ENCODE assay signal across 21 cellular contexts in the genomic region with DNA sequence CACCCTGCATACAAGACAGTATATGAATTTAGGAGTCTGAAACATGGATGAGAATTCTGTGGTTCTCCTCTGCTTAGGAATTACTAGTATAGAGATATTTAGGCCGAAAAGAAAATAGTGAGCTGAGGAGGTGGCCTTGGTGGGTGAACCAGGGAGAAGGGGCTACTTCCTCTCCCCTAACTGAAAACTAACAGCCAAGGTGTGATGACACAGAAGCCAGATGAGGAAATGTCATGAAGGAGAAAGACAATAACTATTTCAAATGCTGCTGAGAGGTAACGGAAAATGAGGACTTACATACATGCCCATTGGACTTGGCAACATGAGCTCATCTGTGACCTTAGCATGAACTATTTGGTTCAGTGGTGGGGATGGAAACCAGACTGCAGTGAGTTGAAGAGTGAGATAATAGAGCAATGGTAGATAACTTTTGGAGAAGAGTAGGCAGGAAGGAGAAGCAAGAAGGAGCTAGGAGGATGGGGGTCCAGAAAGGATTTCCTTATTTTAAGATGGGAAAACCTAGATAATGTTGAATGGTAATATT.
A peak's percentile ranks its signal among the peaks of the same experiment; 100 is the strongest.
DNase-seq lines count a peak whose midpoint lies in the region; ATAC-seq and TF ChIP-seq lines count a peak whose summit lies in the region.
"Had no signal": no experiment of that assay in that cellular context is flagged by ENCODE, and none has a peak within 500 bp of the region (broad histone marks: within the 10 kb centered on the region; RNA-seq: fewer than 3 reads in every experiment).

No MANE protein-coding gene starts in this region.

- WGBS in endodermal cell (ENCODE audit: insufficient coverage in 1 of 2, insufficient read length in 1 of 2), 2 experiments: 94 to 100% methylated on average over 2 of the region's 2 CpGs

- CTCF ChIA-PET in activated CD8-positive, alpha-beta T cell treated with anti-CD3 and anti-CD28 coated beads for 36 hours (lab: Charles Lee): interaction anchor here (0.9 to 5.6 kb wide), 5 partner anchors 24 to 358 kb away, joined by 3 to 57 read pairs (median 5); no protein-coding TSS in a partner anchor
- CTCF ChIA-PET in activated CD8-positive, alpha-beta T cell treated with anti-CD3 and anti-CD28 coated beads, Interleukin-2, amount 10 ng/mL, durations not matched to agents 7 days and 5 days (lab: Charles Lee): interaction anchor here (1.0 to 13.0 kb wide), 11 partner anchors 24 to 358 kb away, joined by 3 to 216 read pairs (median 7); a partner anchor contains a TSS

- peak; percentile 22 for DNase-seq in activated CD8-positive, alpha-beta T cell treated with anti-CD3 and anti-CD28 coated beads for 36 hours
- no peak for DNase-seq in activated CD8-positive, alpha-beta T cell treated with anti-CD3 and anti-CD28 coated beads, Interleukin-2, amount 10 ng/mL, durations not matched to agents 7 days and 5 days
- no peak for DNase-seq in activated T-helper 1 cell treated with anti-CD3 and anti-CD28 coated beads, Interleukin-12 subunit alpha, Interleukin-12 subunit beta, Interleukin-2, Interleukin-4 antibody, amounts not matched to agents 30 ng/mL and 10 ng/mL and 1 ng/mL, durations not matched to agents 14 hours and 24 hours and 36 hours (ENCODE audit: low spot score)
- DNase-seq in fibroblast of the aortic adventitia (ENCODE audit: low read depth): peak; percentile 15
- DNase-seq in stimulated activated naive CD8-positive, alpha-beta T cell treated with anti-CD3 and anti-CD28 coated beads, Interleukin-15, amount 100 ng/mL, for 72 hours: no peak
- no peak for DNase-seq in endodermal cell
- DNase-seq in middle frontal gyrus (ENCODE audit: extremely low spot score, low spot score): no peak
- DNase-seq: activated CD4-positive, CD25-positive, alpha-beta regulatory T cell; activated gamma-delta T cell; C1 segment of cervical spinal cord; HCEC 1CT; naive thymus-derived CD8-positive, alpha-beta T cell; NCI-H146; NCI-H226; NK-92 treated with Interleukin-12 subunit alpha and Interleukin-12 subunit beta, amount 100 ng/mL, for 24 hours; psoas muscle; stimulated activated CD4-positive, alpha-beta T cell treated with anti-CD3 and anti-CD28 coated beads, Interleukin-12 subunit alpha, Interleukin-12 subunit beta, amount 100 ng/mL, for 4 hours; T-cell; upper lobe of right lung had no signal

- peaks cover 75% of the 10 kb centered on the region for H3K4me1 Mint-ChIP-seq in activated CD8-positive, alpha-beta T cell treated with anti-CD3 and anti-CD28 coated beads for 36 hours (ENCODE audit: low read depth)
- peaks cover 61% of the 10 kb centered on the region for H3K4me1 Mint-ChIP-seq in activated CD8-positive, alpha-beta T cell treated with anti-CD3 and anti-CD28 coated beads, Interleukin-2, amount 10 ng/mL, durations not matched to agents 7 days and 5 days (ENCODE audit: low read depth)
- peaks cover 80% of the 10 kb centered on the region for H3K4me1 Mint-ChIP-seq in activated T-helper 1 cell treated with anti-CD3 and anti-CD28 coated beads, Interleukin-12 subunit alpha, Interleukin-12 subunit beta, Interleukin-2, Interleukin-4 antibody, amounts not matched to agents 30 ng/mL and 10 ng/mL and 1 ng/mL, durations not matched to agents 14 hours and 24 hours and 36 hours (ENCODE audit: low read depth)
- H3K4me1 Mint-ChIP-seq in stimulated activated naive CD8-positive, alpha-beta T cell treated with anti-CD3 and anti-CD28 coated beads, Interleukin-15, amount 100 ng/mL, for 72 hours: peaks cover 70% of the 10 kb centered on the region
- H3K4me1 Mint-ChIP-seq in endodermal cell: peaks cover 48% of the 10 kb centered on the region

- H3K27me3 Mint-ChIP-seq in activated CD8-positive, alpha-beta T cell treated with anti-CD3 and anti-CD28 coated beads for 36 hours: no peaks in the 10 kb centered on the region
- H3K27me3 Mint-ChIP-seq in activated CD8-positive, alpha-beta T cell treated with anti-CD3 and anti-CD28 coated beads, Interleukin-2, amount 10 ng/mL, durations not matched to agents 7 days and 5 days (ENCODE audit: low read depth): no peaks in the 10 kb centered on the region
- H3K27me3 Mint-ChIP-seq in activated T-helper 1 cell treated with anti-CD3 and anti-CD28 coated beads, Interleukin-12 subunit alpha, Interleukin-12 subunit beta, Interleukin-2, Interleukin-4 antibody, amounts not matched to agents 30 ng/mL and 10 ng/mL and 1 ng/mL, durations not matched to agents 14 hours and 24 hours and 36 hours (ENCODE audit: insufficient read depth): no peaks in the 10 kb centered on the region
- no peaks in the 10 kb centered on the region for H3K27me3 Mint-ChIP-seq in stimulated activated naive CD8-positive, alpha-beta T cell treated with anti-CD3 and anti-CD28 coated beads, Interleukin-15, amount 100 ng/mL, for 72 hours
- no peaks in the 10 kb centered on the region for H3K27me3 Mint-ChIP-seq in endodermal cell (ENCODE audit: insufficient read depth)
- H3K27me3 Mint-ChIP-seq: naive thymus-derived CD8-positive, alpha-beta T cell; T-cell had no signal

- H3K4me1 ChIP-seq in endodermal cell (ENCODE audit: control insufficient read depth, insufficient read depth, low read length): peaks cover 16% of the 10 kb centered on the region
- H3K4me1 ChIP-seq: psoas muscle had no signal

- peaks cover 5% of the 10 kb centered on the region for H3K36me3 Mint-ChIP-seq in activated CD8-positive, alpha-beta T cell treated with anti-CD3 and anti-CD28 coated beads for 36 hours (ENCODE audit: low read depth)
- H3K36me3 Mint-ChIP-seq in activated CD8-positive, alpha-beta T cell treated with anti-CD3 and anti-CD28 coated beads, Interleukin-2, amount 10 ng/mL, durations not matched to agents 7 days and 5 days (ENCODE audit: low read depth): peaks cover 2% of the 10 kb centered on the region
- H3K36me3 Mint-ChIP-seq in activated T-helper 1 cell treated with anti-CD3 and anti-CD28 coated beads, Interleukin-12 subunit alpha, Interleukin-12 subunit beta, Interleukin-2, Interleukin-4 antibody, amounts not matched to agents 30 ng/mL and 10 ng/mL and 1 ng/mL, durations not matched to agents 14 hours and 24 hours and 36 hours (ENCODE audit: low read depth): peaks cover 6% of the 10 kb centered on the region
- H3K36me3 Mint-ChIP-seq in endodermal cell (ENCODE audit: low read depth): no peaks in the 10 kb centered on the region
- H3K36me3 Mint-ChIP-seq: naive thymus-derived CD8-positive, alpha-beta T cell had no signal

- intact Hi-C loops in activated CD8-positive, alpha-beta T cell treated with anti-CD3 and anti-CD28 coated beads for 36 hours (cut with micrococcal nuclease): loop anchor here (5.0 kb wide), 1 partner anchor 357 kb away; no protein-coding TSS in a partner anchor
- intact Hi-C loops in activated T-helper 1 cell treated with anti-CD3 and anti-CD28 coated beads, Interleukin-12 subunit alpha, Interleukin-12 subunit beta, Interleukin-2, Interleukin-4 antibody, amounts not matched to agents 30 ng/mL and 10 ng/mL and 1 ng/mL, durations not matched to agents 14 hours and 24 hours and 36 hours (cut with micrococcal nuclease): loop anchor here (5.0 to 10.0 kb wide), 4 partner anchors 173 to 219 kb away; no protein-coding TSS in a partner anchor

- H3K4me3 Mint-ChIP-seq in activated CD8-positive, alpha-beta T cell treated with anti-CD3 and anti-CD28 coated beads for 36 hours: no peak overlapping the region
- H3K4me3 Mint-ChIP-seq in activated CD8-positive, alpha-beta T cell treated with anti-CD3 and anti-CD28 coated beads, Interleukin-2, amount 10 ng/mL, durations not matched to agents 7 days and 5 days: no peak overlapping the region
- no peak overlapping the region for H3K4me3 Mint-ChIP-seq in activated T-helper 1 cell treated with anti-CD3 and anti-CD28 coated beads, Interleukin-12 subunit alpha, Interleukin-12 subunit beta, Interleukin-2, Interleukin-4 antibody, amounts not matched to agents 30 ng/mL and 10 ng/mL and 1 ng/mL, durations not matched to agents 14 hours and 24 hours and 36 hours
- no peak overlapping the region for H3K4me3 Mint-ChIP-seq in stimulated activated naive CD8-positive, alpha-beta T cell treated with anti-CD3 and anti-CD28 coated beads, Interleukin-15, amount 100 ng/mL, for 72 hours
- H3K4me3 Mint-ChIP-seq in endodermal cell: no peak overlapping the region
- H3K4me3 Mint-ChIP-seq: T-cell had no signal

- H3K4me3 ChIP-seq in fibroblast of the aortic adventitia (ENCODE audit: low read depth, low read length) (no peak overlapping the region), endodermal cell (ENCODE audit: low read length) (no peak overlapping the region)
- H3K4me3 ChIP-seq: A549, psoas muscle, upper lobe of right lung had no signal

- H3K27me3 ChIP-seq in endodermal cell (ENCODE audit: control insufficient read depth, insufficient read depth, low read length, poor library complexity, severe bottlenecking): no peaks in the 10 kb centered on the region
- H3K27me3 ChIP-seq: upper lobe of right lung had no signal

- no peaks in the 10 kb centered on the region for H3K9me3 ChIP-seq in endodermal cell (ENCODE audit: control insufficient read depth, low read length)
- H3K9me3 ChIP-seq: A549, psoas muscle, upper lobe of right lung had no signal

- no peak for TF ChIP-seq CTCF in activated CD8-positive, alpha-beta T cell treated with anti-CD3 and anti-CD28 coated beads for 36 hours (IDR thresholded peaks at IDR 0.05)
- TF ChIP-seq CTCF in fibroblast of the aortic adventitia (IDR thresholded peaks at IDR 0.05; ENCODE audit: insufficient read depth, low read length) (no peak), endodermal cell (conservative IDR thresholded peaks at IDR 0.05) (no peak)

- no peaks in the 10 kb centered on the region for H3K36me3 ChIP-seq in endodermal cell (ENCODE audit: control insufficient read depth, insufficient read depth, low read length)

- H3K9me3 Mint-ChIP-seq in activated CD8-positive, alpha-beta T cell treated with anti-CD3 and anti-CD28 coated beads for 36 hours: no peaks in the 10 kb centered on the region
- H3K9me3 Mint-ChIP-seq in activated CD8-positive, alpha-beta T cell treated with anti-CD3 and anti-CD28 coated beads, Interleukin-2, amount 10 ng/mL, durations not matched to agents 7 days and 5 days (ENCODE audit: insufficient read depth): no peaks in the 10 kb centered on the region
- H3K9me3 Mint-ChIP-seq in activated T-helper 1 cell treated with anti-CD3 and anti-CD28 coated beads, Interleukin-12 subunit alpha, Interleukin-12 subunit beta, Interleukin-2, Interleukin-4 antibody, amounts not matched to agents 30 ng/mL and 10 ng/mL and 1 ng/mL, durations not matched to agents 14 hours and 24 hours and 36 hours: no peaks in the 10 kb centered on the region
- no peaks in the 10 kb centered on the region for H3K9me3 Mint-ChIP-seq in stimulated activated naive CD8-positive, alpha-beta T cell treated with anti-CD3 and anti-CD28 coated beads, Interleukin-15, amount 100 ng/mL, for 72 hours
- no peaks in the 10 kb centered on the region for H3K9me3 Mint-ChIP-seq in endodermal cell
- H3K9me3 Mint-ChIP-seq: naive thymus-derived CD8-positive, alpha-beta T cell; T-cell had no signal

- H3K27ac Mint-ChIP-seq in activated CD8-positive, alpha-beta T cell treated with anti-CD3 and anti-CD28 coated beads for 36 hours: peak overlapping the region; percentile 36
- H3K27ac Mint-ChIP-seq in activated CD8-positive, alpha-beta T cell treated with anti-CD3 and anti-CD28 coated beads, Interleukin-2, amount 10 ng/mL, durations not matched to agents 7 days and 5 days: no peak overlapping the region
- peak overlapping the region; percentile 67 for H3K27ac Mint-ChIP-seq in activated T-helper 1 cell treated with anti-CD3 and anti-CD28 coated beads, Interleukin-12 subunit alpha, Interleukin-12 subunit beta, Interleukin-2, Interleukin-4 antibody, amounts not matched to agents 30 ng/mL and 10 ng/mL and 1 ng/mL, durations not matched to agents 14 hours and 24 hours and 36 hours
- peak overlapping the region; percentile 3 to 22 for H3K27ac Mint-ChIP-seq in stimulated activated naive CD8-positive, alpha-beta T cell treated with anti-CD3 and anti-CD28 coated beads, Interleukin-15, amount 100 ng/mL, for 72 hours
- H3K27ac Mint-ChIP-seq in endodermal cell: no peak overlapping the region
- H3K27ac Mint-ChIP-seq: T-cell had no signal

- peak; percentile 31 for ATAC-seq in activated CD8-positive, alpha-beta T cell treated with anti-CD3 and anti-CD28 coated beads for 36 hours
- ATAC-seq in activated CD8-positive, alpha-beta T cell treated with anti-CD3 and anti-CD28 coated beads, Interleukin-2, amount 10 ng/mL, durations not matched to agents 7 days and 5 days: no peak
- ATAC-seq in stimulated activated naive CD8-positive, alpha-beta T cell treated with anti-CD3 and anti-CD28 coated beads, Interleukin-15, amount 100 ng/mL, for 72 hours: no peak
- ATAC-seq in HG02981 (IDR thresholded peaks at IDR 0.05; ENCODE audit: unreplicated experiment): no peak
- ATAC-seq: A549; naive thymus-derived CD8-positive, alpha-beta T cell; psoas muscle; T-cell; upper lobe of right lung had no signal

- POLR2A ChIA-PET in activated CD8-positive, alpha-beta T cell treated with anti-CD3 and anti-CD28 coated beads for 36 hours (lab: Charles Lee): interaction anchor here (0.6 kb wide), 1 partner anchor 214 kb away, joined by 3 read pairs; no protein-coding TSS in a partner anchor
- POLR2A ChIA-PET in activated CD8-positive, alpha-beta T cell treated with anti-CD3 and anti-CD28 coated beads, Interleukin-2, amount 10 ng/mL, durations not matched to agents 7 days and 5 days (lab: Charles Lee): no interaction called here

- H3K27ac ChIP-seq in endodermal cell (ENCODE audit: low read depth, low read length): no peak overlapping the region
- H3K27ac ChIP-seq: A549, psoas muscle, upper lobe of right lung had no signal

- no peak overlapping the region for H3K9ac ChIP-seq in endodermal cell (ENCODE audit: extremely low read depth, low read length, poor library complexity, severe bottlenecking)

Comparison
In these comparisons a context has a peak if more than half of its experiments do, and no peak if none do; other contexts are left out.
1. DNase-seq: peak in activated CD8-positive, alpha-beta T cell treated with anti-CD3 and anti-CD28 coated beads for 36 hours (single experiment) and fibroblast of the aortic adventitia (single experiment); none in activated CD8-positive, alpha-beta T cell treated with anti-CD3 and anti-CD28 coated beads, Interleukin-2, amount 10 ng/mL, durations not matched to agents 7 days and 5 days (single experiment), activated T-helper 1 cell treated with anti-CD3 and anti-CD28 coated beads, Interleukin-12 subunit alpha, Interleukin-12 subunit beta, Interleukin-2, Interleukin-4 antibody, amounts not matched to agents 30 ng/mL and 10 ng/mL and 1 ng/mL, durations not matched to agents 14 hours and 24 hours and 36 hours (single experiment), stimulated activated naive CD8-positive, alpha-beta T cell treated with anti-CD3 and anti-CD28 coated beads, Interleukin-15, amount 100 ng/mL, for 72 hours (0 of 2), endodermal cell (single experiment) and middle frontal gyrus (single experiment).
2. H3K27ac Mint-ChIP-seq: peak in activated CD8-positive, alpha-beta T cell treated with anti-CD3 and anti-CD28 coated beads for 36 hours (single experiment), activated T-helper 1 cell treated with anti-CD3 and anti-CD28 coated beads, Interleukin-12 subunit alpha, Interleukin-12 subunit beta, Interleukin-2, Interleukin-4 antibody, amounts not matched to agents 30 ng/mL and 10 ng/mL and 1 ng/mL, durations not matched to agents 14 hours and 24 hours and 36 hours (single experiment) and stimulated activated naive CD8-positive, alpha-beta T cell treated with anti-CD3 and anti-CD28 coated beads, Interleukin-15, amount 100 ng/mL, for 72 hours (2 of 2); none in activated CD8-positive, alpha-beta T cell treated with anti-CD3 and anti-CD28 coated beads, Interleukin-2, amount 10 ng/mL, durations not matched to agents 7 days and 5 days (single experiment) and endodermal cell (single experiment).